Comparison of ENCODE assay signal across 8 cellular contexts in genomic region chr9:6413365-6414263, GRCh38. TPM values are rescaled to one million over a fixed set of nuclear protein-coding genes. Genes with fewer than 3 reads are reported as not detected.
DNase-seq lines count a peak whose midpoint lies in the region; ATAC-seq and TF ChIP-seq lines count a peak whose summit lies in the region.

No MANE protein-coding gene starts in this region.

- H3K4me1 ChIP-seq in NT2/D1 (ENCODE audit: insufficient read depth, insufficient read length) = no peaks in the 10 kb centered on the region
- H3K4me1 ChIP-seq in ovary (ENCODE audit: insufficient read depth) = peaks cover 9% of the 10 kb centered on the region

- H3K27ac Mint-ChIP-seq in glutamatergic neuron (ENCODE audit: unreplicated experiment) = peak overlapping the region; percentile 64

- no peaks in the 10 kb centered on the region for H3K36me3 Mint-ChIP-seq in glutamatergic neuron (ENCODE audit: unreplicated experiment)

- no peak for TF ChIP-seq POLR2A in ovary (IDR thresholded peaks at IDR 0.05)

- no peak for TF ChIP-seq CTCF in glutamatergic neuron (IDR thresholded peaks at IDR 0.05; ENCODE audit: partially characterized antibody, unreplicated experiment)
- no peak for TF ChIP-seq CTCF in ovary (IDR thresholded peaks at IDR 0.05)

- H3K27me3 ChIP-seq in NT2/D1 (ENCODE audit: insufficient read depth, insufficient read length) = no peaks in the 10 kb centered on the region
- H3K27me3 ChIP-seq in ovary = no peaks in the 10 kb centered on the region

- H3K9me3 ChIP-seq in NT2/D1 (ENCODE audit: insufficient read depth, low read length) (no peaks in the 10 kb centered on the region), ovary (no peaks in the 10 kb centered on the region)

- no peak for TF ChIP-seq EP300 in ovary (IDR thresholded peaks at IDR 0.05)

- H3K27me3 Mint-ChIP-seq in glutamatergic neuron (ENCODE audit: unreplicated experiment) = peaks cover 9% of the 10 kb centered on the region

- DNase-seq in NCI-H2081 (lab: John Stamatoyannopoulos, UW) (peak; percentile 12 to 69), NCI-H2081 treated with DMSO at 0.1 percent for 48 hours (lab: John Stamatoyannopoulos, UW) (no peak), NT2/D1 (ENCODE audit: low read depth, low spot score) (no peak), activated gamma-delta T cell (lab: John Stamatoyannopoulos, UW) (peak; percentile 44), glutamatergic neuron (peak; percentile 39), ovary (no peak), MV-4-11 (lab: John Stamatoyannopoulos, UW) (no peak)

- H3K27ac ChIP-seq in ovary = peak overlapping the region; percentile 69 to 97

- H3K36me3 ChIP-seq in NT2/D1 (ENCODE audit: insufficient read depth, insufficient read length, low read length) = peaks cover 14% of the 10 kb centered on the region
- H3K36me3 ChIP-seq in ovary = no peaks in the 10 kb centered on the region

- intact Hi-C loops in ovary (cut with DNase I) = loop anchor here (2.0 to 10.0 kb wide), 5 partner anchors 261 to 406 kb away; partner anchors contain the start of gene KDM4C (in 1 of the 4)

- peaks cover 3% of the 10 kb centered on the region for H3K9me3 Mint-ChIP-seq in glutamatergic neuron (ENCODE audit: unreplicated experiment)

- ATAC-seq in HG02938 (IDR thresholded peaks at IDR 0.05; ENCODE audit: unreplicated experiment) = peak; percentile 19

- H3K4me3 ChIP-seq in NT2/D1 (ENCODE audit: insufficient read length, low read depth) (peak overlapping the region; percentile 95), ovary (peak overlapping the region; percentile 82)

- peaks cover 10% of the 10 kb centered on the region for H3K4me1 Mint-ChIP-seq in glutamatergic neuron (ENCODE audit: low read depth, unreplicated experiment)

- H3K9ac ChIP-seq in NT2/D1 (ENCODE audit: insufficient read length, low read depth) = peak overlapping the region; percentile 99

- 0 to 1% (median 0%) methylated on average over 78 to 93 of the region's 93 CpGs for WGBS in ovary, 3 donors

- H3K4me3 Mint-ChIP-seq in glutamatergic neuron (ENCODE audit: unreplicated experiment) = peak overlapping the region; percentile 81

RNA-seq across cellular contexts. Expression of gene UHRF2, which starts 0.6 kb away (rescaled TPM):
- 54.2 TPM for total RNA-seq in glutamatergic neuron (ENCODE audit: unreplicated experiment)
- total RNA-seq in ovary = 10 to 100 TPM; 37.3 to 63.3 (median 46.7) TPM
- 10 to 100 TPM; 27.2 to 33.1 TPM for polyA plus RNA-seq in ovary

Comparison
In these comparisons a context has a peak if more than half of its experiments do, and no peak if none do; other contexts are left out.
1. DNase-seq: peak in NCI-H2081 (2 of 2), activated gamma-delta T cell (single experiment) and glutamatergic neuron (single experiment); none in NCI-H2081 treated with DMSO at 0.1 percent for 48 hours (single experiment), NT2/D1 (single experiment), ovary (0 of 5) and MV-4-11 (single experiment).